15 cellular contexts compared by ENCODE assay signal in the genomic region with DNA sequence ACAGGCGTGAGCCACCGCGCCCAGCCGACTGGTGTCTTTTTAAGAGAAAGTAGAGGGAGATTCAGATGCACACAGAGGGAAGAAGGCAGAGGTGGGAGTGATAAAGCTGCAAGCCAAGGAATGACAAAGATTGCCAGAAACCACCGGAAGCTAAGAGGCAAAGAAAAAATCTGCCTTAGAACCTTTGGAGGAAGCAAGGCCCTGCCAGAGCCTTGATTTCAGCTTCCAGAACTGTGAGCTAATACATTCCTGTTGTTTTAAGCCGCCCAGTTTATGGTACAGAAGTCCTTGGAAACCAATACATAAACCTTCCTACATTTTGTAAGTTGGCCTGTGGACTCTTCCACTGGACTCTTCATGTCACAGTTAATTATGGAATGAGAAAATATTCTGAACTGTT.
"Had no signal": no experiment of that assay in that cellular context is flagged by ENCODE, and none has a peak within 500 bp of the region (broad histone marks: within the 10 kb centered on the region; RNA-seq: fewer than 3 reads in every experiment).

No MANE protein-coding gene starts in this region.

- H3K9me3 ChIP-seq: mucosa of descending colon, transverse colon had no signal

- H3K27me3 ChIP-seq: transverse colon had no signal

- DNase-seq: activated effector memory CD4-positive, alpha-beta T cell treated with Interleukin-2 at 50 U/mL for 16 hours; activated T-cell treated with anti-CD3 and anti-CD28 coated beads, Interleukin-2, amount 50 U/mL, for 24 hours; anterior cingulate cortex; central memory CD4-positive, alpha-beta T cell; cortex of kidney; effector memory CD4-positive, alpha-beta T cell; glutamatergic neuron; left colon; mucosa of descending colon; naive thymus-derived CD8-positive, alpha-beta T cell; nucleus accumbens; right cardiac atrium; stimulated activated CD4-positive, alpha-beta T cell treated with anti-CD3 and anti-CD28 coated beads, Interleukin-2, amount 100 ng/mL, for 24 hours; stimulated activated naive B cell treated with anti-CD40 and anti-IgM and Interleukin-4, amounts not matched to agents 10 μg/mL and 1 μg/mL and 100 μg/mL, for 72 hours; transverse colon had no signal

- H3K36me3 ChIP-seq: transverse colon had no signal

- H3K4me3 ChIP-seq: mucosa of descending colon, transverse colon had no signal
